In genomic region chr1:183505338-183506089, GRCh38 we compare ENCODE assay signal across 14 cellular contexts.
"Had no signal": no experiment of that assay in that cellular context is flagged by ENCODE, and none has a peak within 500 bp of the region (broad histone marks: within the 10 kb centered on the region; RNA-seq: fewer than 3 reads in every experiment).

No MANE protein-coding gene starts in this region.

- H3K9me3 Mint-ChIP-seq: activated B cell treated with CpG ODN at 0.5 μM for 24 hours; activated CD4-positive, alpha-beta T cell treated with anti-CD3 and anti-CD28 coated beads, Interleukin-2, amount 10 ng/mL, durations not matched to agents 7 days and 5 days; activated T-cell treated with anti-CD3 and anti-CD28 coated beads, Interleukin-2, amount 50 U/mL, for 4 hours; T-cell had no signal

- DNase-seq: activated B cell treated with CpG ODN at 0.5 μM for 24 hours; activated CD4-positive, alpha-beta T cell treated with anti-CD3 and anti-CD28 coated beads, Interleukin-2, amount 10 ng/mL, durations not matched to agents 7 days and 5 days; activated gamma-delta T cell; activated T-cell treated with anti-CD3 and anti-CD28 coated beads, Interleukin-2, amount 50 U/mL, for 4 hours; aorta; foreskin keratinocyte; heart left ventricle; left lung; ovary; stimulated activated CD4-positive, alpha-beta T cell treated with anti-CD3 and anti-CD28 coated beads, Interleukin-4, amount 100 ng/mL, for 4 hours; stomach; T-cell; thyroid gland; uterus had no signal

- H3K36me3 Mint-ChIP-seq: T-cell had no signal

- H3K27me3 Mint-ChIP-seq: activated B cell treated with CpG ODN at 0.5 μM for 24 hours; activated CD4-positive, alpha-beta T cell treated with anti-CD3 and anti-CD28 coated beads, Interleukin-2, amount 10 ng/mL, durations not matched to agents 7 days and 5 days; T-cell had no signal

- ATAC-seq: activated T-cell treated with anti-CD3 and anti-CD28 coated beads, Interleukin-2, amount 50 U/mL, for 4 hours; foreskin keratinocyte; heart left ventricle; left lung; T-cell had no signal

- H3K4me3 Mint-ChIP-seq: activated B cell treated with CpG ODN at 0.5 μM for 24 hours; activated CD4-positive, alpha-beta T cell treated with anti-CD3 and anti-CD28 coated beads, Interleukin-2, amount 10 ng/mL, durations not matched to agents 7 days and 5 days; activated T-cell treated with anti-CD3 and anti-CD28 coated beads, Interleukin-2, amount 50 U/mL, for 4 hours; T-cell had no signal

- H3K27ac Mint-ChIP-seq: activated B cell treated with CpG ODN at 0.5 μM for 24 hours; activated CD4-positive, alpha-beta T cell treated with anti-CD3 and anti-CD28 coated beads, Interleukin-2, amount 10 ng/mL, durations not matched to agents 7 days and 5 days; T-cell had no signal
